In the genomic region with DNA sequence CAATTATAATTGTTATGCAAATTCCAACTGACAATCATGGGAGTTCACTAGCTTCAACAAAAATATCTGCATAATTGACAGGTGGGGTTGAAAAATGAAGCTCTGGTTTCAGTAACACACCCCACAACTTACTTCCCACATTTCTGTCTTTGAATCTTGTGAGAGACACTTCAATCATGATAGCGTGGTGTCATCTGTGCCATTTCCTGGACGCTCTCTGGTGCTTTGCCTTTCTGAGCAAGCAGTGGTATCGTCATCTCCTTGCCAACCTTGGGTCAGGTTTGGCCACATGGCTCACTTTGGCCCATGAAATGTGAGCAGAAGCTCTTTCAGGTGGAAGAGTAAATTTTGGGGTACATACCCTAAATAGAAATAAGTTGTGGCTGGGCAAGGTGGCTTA, we compare ENCODE assay signal across 2 cellular contexts.
TF ChIP-seq lines count a peak whose summit lies in the region.

No MANE protein-coding gene starts in this region.

TF ChIP-seq in H1, 55 proteins besides CTCF, POLR2A, EP300 and RAD21 (continues in another document):
- TF ChIP-seq GTF2F1 (IDR thresholded peaks at IDR 0.05; ENCODE audit: borderline replicate concordance, low read depth, low read length), result no peak
- no peak for TF ChIP-seq SIN3A (conservative IDR thresholded peaks at IDR 0.05 in 1 of 2, IDR thresholded peaks at IDR 0.05 in 1 of 2; ENCODE audit: low read depth in 1 of 2, low read length in 2 of 2)
- no peak for TF ChIP-seq POLR2AphosphoS5 (IDR thresholded peaks at IDR 0.05; ENCODE audit: low read depth, low read length)
- no peak for TF ChIP-seq PHF8 (conservative IDR thresholded peaks at IDR 0.05; ENCODE audit: low read depth, low read length)
- no peak for TF ChIP-seq CBX8 (IDR thresholded peaks at IDR 0.05; ENCODE audit: borderline replicate concordance, low read depth, low read length)
- TF ChIP-seq TAF7 (optimal IDR thresholded peaks at IDR 0.05; ENCODE audit: borderline replicate concordance, low read depth, low read length), result no peak
- TF ChIP-seq, protein P1, sequence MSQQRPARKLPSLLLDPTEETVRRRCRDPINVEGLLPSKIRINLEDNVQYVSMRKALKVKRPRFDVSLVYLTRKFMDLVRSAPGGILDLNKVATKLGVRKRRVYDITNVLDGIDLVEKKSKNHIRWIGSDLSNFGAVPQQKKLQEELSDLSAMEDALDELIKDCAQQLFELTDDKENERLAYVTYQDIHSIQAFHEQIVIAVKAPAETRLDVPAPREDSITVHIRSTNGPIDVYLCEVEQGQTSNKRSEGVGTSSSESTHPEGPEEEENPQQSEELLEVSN (IDR thresholded peaks at IDR 0.05), result no peak
- TF ChIP-seq SIRT6 (IDR thresholded peaks at IDR 0.05; ENCODE audit: low read length), result no peak
- no peak for TF ChIP-seq ATF2 (IDR thresholded peaks at IDR 0.05; ENCODE audit: low read length)
- no peak for TF ChIP-seq ASH2L (IDR thresholded peaks at IDR 0.05; ENCODE audit: low read length)
- no peak for TF ChIP-seq MAFK (IDR thresholded peaks at IDR 0.05; ENCODE audit: low read depth, low read length)
- TF ChIP-seq RNF2 (IDR thresholded peaks at IDR 0.05; ENCODE audit: borderline replicate concordance, low read depth, low read length, missing control alignments, poor library complexity, severe bottlenecking), result no peak
- TF ChIP-seq TCF12 (IDR thresholded peaks at IDR 0.05; ENCODE audit: low read depth, low read length), result no peak
- no peak for TF ChIP-seq TBP (IDR thresholded peaks at IDR 0.05; ENCODE audit: low read depth, low read length)
- TF ChIP-seq SRF (IDR thresholded peaks at IDR 0.05; ENCODE audit: low read depth, low read length), result no peak
- no peak for TF ChIP-seq EZH2 (IDR thresholded peaks at IDR 0.05; ENCODE audit: low read depth, low read length, severe bottlenecking)
- no peak for TF ChIP-seq CHD1 (IDR thresholded peaks at IDR 0.05; ENCODE audit: low read depth, low read length)
- TF ChIP-seq NANOG (IDR thresholded peaks at IDR 0.05; ENCODE audit: insufficient read depth, low read depth, low read length, poor library complexity, severe bottlenecking), result no peak

TF ChIP-seq in GM12891, 5 proteins besides CTCF, POLR2A, EP300 and RAD21:
- TF ChIP-seq POLR2AphosphoS5 (IDR thresholded peaks at IDR 0.05; ENCODE audit: low read depth, low read length) (no peak), POU2F2 (IDR thresholded peaks at IDR 0.05; ENCODE audit: low read depth, low read length) (no peak), PAX5 (IDR thresholded peaks at IDR 0.05; ENCODE audit: insufficient read depth, low read length, severe bottlenecking) (no peak), TAF1 (IDR thresholded peaks at IDR 0.05; ENCODE audit: low read depth, low read length) (no peak), SPI1 (IDR thresholded peaks at IDR 0.05; ENCODE audit: low read depth, low read length) (no peak)
